ENCODE assay signal across 1 cellular context in genomic region chr7:8433477-8434289, GRCh38.
TF ChIP-seq lines count a peak whose summit lies in the region.

TSS of gene NXPH1 (plus strand) at chr7:8433609.

TF ChIP-seq in WTC11, 78 proteins besides CTCF, POLR2A, EP300 and RAD21 (continued from another document and continues in another):
- TF ChIP-seq ZNF512 (CRISPR knock-in tag; IDR thresholded peaks at IDR 0.05; ENCODE audit: borderline replicate concordance) (no peak), ZNF416 (CRISPR knock-in tag; IDR thresholded peaks at IDR 0.05) (no peak), TEAD4 (CRISPR knock-in tag; IDR thresholded peaks at IDR 0.05) (0 out of 2 replicates have a peak, but pooled peaks have one; percentile 41), STAT6 (CRISPR knock-in tag; conservative IDR thresholded peaks at IDR 0.05; ENCODE audit: low read depth) (no peak), SP1 (CRISPR knock-in tag; conservative IDR thresholded peaks at IDR 0.05) (peak; percentile 57; the same call in 1 of the 2 replicates), MXD4 (CRISPR knock-in tag; IDR thresholded peaks at IDR 0.05; ENCODE audit: borderline replicate concordance) (no peak), ZNF317 (CRISPR knock-in tag; IDR thresholded peaks at IDR 0.05; ENCODE audit: borderline replicate concordance, low read depth) (no peak), SMAD3 (CRISPR knock-in tag; IDR thresholded peaks at IDR 0.05; ENCODE audit: borderline replicate concordance) (no peak), KAT7 (CRISPR knock-in tag; IDR thresholded peaks at IDR 0.05; ENCODE audit: borderline replicate concordance) (no peak), ATF1 (CRISPR knock-in tag; IDR thresholded peaks at IDR 0.05) (no peak), ZBTB21 (CRISPR knock-in tag; IDR thresholded peaks at IDR 0.05; ENCODE audit: borderline replicate concordance) (no peak), ZNF219 (CRISPR knock-in tag; IDR thresholded peaks at IDR 0.05; ENCODE audit: borderline replicate concordance) (peak; percentile 80; the same call in 1 of the 2 replicates), TEAD1 (CRISPR knock-in tag; IDR thresholded peaks at IDR 0.05) (peak; percentile 83; the same call in 1 of the 2 replicates), JAZF1 (CRISPR knock-in tag; IDR thresholded peaks at IDR 0.05) (no peak), MYBL2 (CRISPR knock-in tag; IDR thresholded peaks at IDR 0.05) (no peak), NR1H2 (CRISPR knock-in tag; IDR thresholded peaks at IDR 0.05) (no peak), CDX4 (CRISPR knock-in tag; IDR thresholded peaks at IDR 0.05; ENCODE audit: borderline replicate concordance) (no peak), GTF2I (CRISPR knock-in tag; conservative IDR thresholded peaks at IDR 0.05) (no peak), GABPB1 (CRISPR knock-in tag; IDR thresholded peaks at IDR 0.05) (no peak), NFYB (CRISPR knock-in tag; conservative IDR thresholded peaks at IDR 0.05; ENCODE audit: low read depth) (no peak), ARID4B (CRISPR knock-in tag; IDR thresholded peaks at IDR 0.05; ENCODE audit: borderline replicate concordance) (peak; percentile 88), HMGA2 (CRISPR knock-in tag; IDR thresholded peaks at IDR 0.05) (no peak), JUN (CRISPR knock-in tag; IDR thresholded peaks at IDR 0.05) (peak; percentile 81; the same call in 1 of the 2 replicates), ATF3 (CRISPR knock-in tag; conservative IDR thresholded peaks at IDR 0.05) (0 out of 2 replicates have a peak, but pooled peaks have one; percentile 23), ZNF121 (CRISPR knock-in tag; IDR thresholded peaks at IDR 0.05) (no peak), FOXK1 (CRISPR knock-in tag; IDR thresholded peaks at IDR 0.05) (no peak), ZNF671 (CRISPR knock-in tag; IDR thresholded peaks at IDR 0.05) (no peak)
- TF ChIP-seq, protein P1, sequence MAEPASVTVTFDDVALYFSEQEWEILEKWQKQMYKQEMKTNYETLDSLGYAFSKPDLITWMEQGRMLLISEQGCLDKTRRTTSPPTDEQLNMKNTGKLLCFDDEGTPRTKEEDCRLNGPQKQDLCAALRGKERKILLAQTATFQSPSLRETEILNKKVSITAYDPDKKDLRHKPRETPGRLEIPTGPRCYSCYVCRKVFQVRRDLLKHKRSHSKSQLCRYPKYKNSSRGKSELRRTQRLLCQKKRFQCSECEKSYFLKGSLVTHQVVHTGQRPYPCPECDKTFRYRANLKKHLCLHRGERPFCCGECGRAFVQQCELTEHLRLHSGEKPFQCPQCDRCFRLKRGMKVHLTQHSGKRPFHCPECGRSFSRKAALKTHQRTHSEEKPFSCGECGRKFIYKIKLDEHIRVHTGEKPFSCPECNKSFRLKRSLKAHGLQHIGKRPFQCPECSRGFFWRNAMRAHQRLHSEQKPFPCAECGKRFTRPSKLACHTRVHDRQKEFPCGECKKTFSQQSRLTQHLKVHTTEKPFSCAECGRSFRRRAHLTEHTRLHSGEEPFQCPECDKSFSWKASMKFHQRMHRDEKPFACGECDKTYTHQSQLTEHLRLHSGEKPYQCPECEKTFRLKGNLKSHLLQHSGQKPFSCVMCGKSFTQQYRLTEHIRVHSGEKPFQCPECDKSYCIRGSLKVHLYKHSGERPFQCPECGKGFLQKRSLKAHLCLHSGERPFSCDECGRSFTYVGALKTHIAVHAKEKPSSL (CRISPR knock-in tag; conservative IDR thresholded peaks at IDR 0.05): no peak
- TF ChIP-seq, protein P2, sequence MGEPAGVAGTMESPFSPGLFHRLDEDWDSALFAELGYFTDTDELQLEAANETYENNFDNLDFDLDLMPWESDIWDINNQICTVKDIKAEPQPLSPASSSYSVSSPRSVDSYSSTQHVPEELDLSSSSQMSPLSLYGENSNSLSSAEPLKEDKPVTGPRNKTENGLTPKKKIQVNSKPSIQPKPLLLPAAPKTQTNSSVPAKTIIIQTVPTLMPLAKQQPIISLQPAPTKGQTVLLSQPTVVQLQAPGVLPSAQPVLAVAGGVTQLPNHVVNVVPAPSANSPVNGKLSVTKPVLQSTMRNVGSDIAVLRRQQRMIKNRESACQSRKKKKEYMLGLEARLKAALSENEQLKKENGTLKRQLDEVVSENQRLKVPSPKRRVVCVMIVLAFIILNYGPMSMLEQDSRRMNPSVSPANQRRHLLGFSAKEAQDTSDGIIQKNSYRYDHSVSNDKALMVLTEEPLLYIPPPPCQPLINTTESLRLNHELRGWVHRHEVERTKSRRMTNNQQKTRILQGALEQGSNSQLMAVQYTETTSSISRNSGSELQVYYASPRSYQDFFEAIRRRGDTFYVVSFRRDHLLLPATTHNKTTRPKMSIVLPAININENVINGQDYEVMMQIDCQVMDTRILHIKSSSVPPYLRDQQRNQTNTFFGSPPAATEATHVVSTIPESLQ (CRISPR knock-in tag; IDR thresholded peaks at IDR 0.05): no peak
- TF ChIP-seq, protein P3, sequence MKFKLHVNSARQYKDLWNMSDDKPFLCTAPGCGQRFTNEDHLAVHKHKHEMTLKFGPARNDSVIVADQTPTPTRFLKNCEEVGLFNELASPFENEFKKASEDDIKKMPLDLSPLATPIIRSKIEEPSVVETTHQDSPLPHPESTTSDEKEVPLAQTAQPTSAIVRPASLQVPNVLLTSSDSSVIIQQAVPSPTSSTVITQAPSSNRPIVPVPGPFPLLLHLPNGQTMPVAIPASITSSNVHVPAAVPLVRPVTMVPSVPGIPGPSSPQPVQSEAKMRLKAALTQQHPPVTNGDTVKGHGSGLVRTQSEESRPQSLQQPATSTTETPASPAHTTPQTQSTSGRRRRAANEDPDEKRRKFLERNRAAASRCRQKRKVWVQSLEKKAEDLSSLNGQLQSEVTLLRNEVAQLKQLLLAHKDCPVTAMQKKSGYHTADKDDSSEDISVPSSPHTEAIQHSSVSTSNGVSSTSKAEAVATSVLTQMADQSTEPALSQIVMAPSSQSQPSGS (CRISPR knock-in tag; IDR thresholded peaks at IDR 0.05; ENCODE audit: borderline replicate concordance, low read depth): no peak
- TF ChIP-seq, protein P4, sequence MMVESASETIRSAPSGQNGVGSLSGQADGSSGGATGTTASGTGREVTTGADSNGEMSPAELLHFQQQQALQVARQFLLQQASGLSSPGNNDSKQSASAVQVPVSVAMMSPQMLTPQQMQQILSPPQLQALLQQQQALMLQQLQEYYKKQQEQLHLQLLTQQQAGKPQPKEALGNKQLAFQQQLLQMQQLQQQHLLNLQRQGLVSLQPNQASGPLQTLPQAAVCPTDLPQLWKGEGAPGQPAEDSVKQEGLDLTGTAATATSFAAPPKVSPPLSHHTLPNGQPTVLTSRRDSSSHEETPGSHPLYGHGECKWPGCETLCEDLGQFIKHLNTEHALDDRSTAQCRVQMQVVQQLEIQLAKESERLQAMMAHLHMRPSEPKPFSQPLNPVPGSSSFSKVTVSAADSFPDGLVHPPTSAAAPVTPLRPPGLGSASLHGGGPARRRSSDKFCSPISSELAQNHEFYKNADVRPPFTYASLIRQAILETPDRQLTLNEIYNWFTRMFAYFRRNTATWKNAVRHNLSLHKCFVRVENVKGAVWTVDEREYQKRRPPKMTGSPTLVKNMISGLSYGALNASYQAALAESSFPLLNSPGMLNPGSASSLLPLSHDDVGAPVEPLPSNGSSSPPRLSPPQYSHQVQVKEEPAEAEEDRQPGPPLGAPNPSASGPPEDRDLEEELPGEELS (CRISPR knock-in tag; IDR thresholded peaks at IDR 0.05): no peak; the same call in 1 of the 2 replicates
- TF ChIP-seq, protein P5, sequence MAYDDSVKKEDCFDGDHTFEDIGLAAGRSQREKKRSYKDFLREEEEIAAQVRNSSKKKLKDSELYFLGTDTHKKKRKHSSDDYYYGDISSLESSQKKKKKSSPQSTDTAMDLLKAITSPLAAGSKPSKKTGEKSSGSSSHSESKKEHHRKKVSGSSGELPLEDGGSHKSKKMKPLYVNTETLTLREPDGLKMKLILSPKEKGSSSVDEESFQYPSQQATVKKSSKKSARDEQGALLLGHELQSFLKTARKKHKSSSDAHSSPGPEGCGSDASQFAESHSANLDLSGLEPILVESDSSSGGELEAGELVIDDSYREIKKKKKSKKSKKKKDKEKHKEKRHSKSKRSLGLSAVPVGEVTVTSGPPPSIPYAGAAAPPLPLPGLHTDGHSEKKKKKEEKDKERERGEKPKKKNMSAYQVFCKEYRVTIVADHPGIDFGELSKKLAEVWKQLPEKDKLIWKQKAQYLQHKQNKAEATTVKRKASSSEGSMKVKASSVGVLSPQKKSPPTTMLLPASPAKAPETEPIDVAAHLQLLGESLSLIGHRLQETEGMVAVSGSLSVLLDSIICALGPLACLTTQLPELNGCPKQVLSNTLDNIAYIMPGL (CRISPR knock-in tag; IDR thresholded peaks at IDR 0.05): peak; percentile 85
- TF ChIP-seq, protein P6, sequence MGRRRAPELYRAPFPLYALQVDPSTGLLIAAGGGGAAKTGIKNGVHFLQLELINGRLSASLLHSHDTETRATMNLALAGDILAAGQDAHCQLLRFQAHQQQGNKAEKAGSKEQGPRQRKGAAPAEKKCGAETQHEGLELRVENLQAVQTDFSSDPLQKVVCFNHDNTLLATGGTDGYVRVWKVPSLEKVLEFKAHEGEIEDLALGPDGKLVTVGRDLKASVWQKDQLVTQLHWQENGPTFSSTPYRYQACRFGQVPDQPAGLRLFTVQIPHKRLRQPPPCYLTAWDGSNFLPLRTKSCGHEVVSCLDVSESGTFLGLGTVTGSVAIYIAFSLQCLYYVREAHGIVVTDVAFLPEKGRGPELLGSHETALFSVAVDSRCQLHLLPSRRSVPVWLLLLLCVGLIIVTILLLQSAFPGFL (CRISPR knock-in tag; IDR thresholded peaks at IDR 0.05; ENCODE audit: borderline replicate concordance): no peak
- TF ChIP-seq, protein P7, sequence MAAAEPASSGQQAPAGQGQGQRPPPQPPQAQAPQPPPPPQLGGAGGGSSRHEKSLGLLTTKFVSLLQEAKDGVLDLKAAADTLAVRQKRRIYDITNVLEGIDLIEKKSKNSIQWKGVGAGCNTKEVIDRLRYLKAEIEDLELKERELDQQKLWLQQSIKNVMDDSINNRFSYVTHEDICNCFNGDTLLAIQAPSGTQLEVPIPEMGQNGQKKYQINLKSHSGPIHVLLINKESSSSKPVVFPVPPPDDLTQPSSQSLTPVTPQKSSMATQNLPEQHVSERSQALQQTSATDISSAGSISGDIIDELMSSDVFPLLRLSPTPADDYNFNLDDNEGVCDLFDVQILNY (CRISPR knock-in tag; IDR thresholded peaks at IDR 0.05): peak; percentile 85; the same call in 1 of the 2 replicates
